ENCODE assay signal across 15 cellular contexts in genomic region chr16:85248269-85248668, GRCh38.
"Had no signal": no experiment of that assay in that cellular context is flagged by ENCODE, and none has a peak within 500 bp of the region (broad histone marks: within the 10 kb centered on the region; RNA-seq: fewer than 3 reads in every experiment).

No MANE protein-coding gene starts in this region.

- H3K27ac Mint-ChIP-seq: activated T-helper 17 cell treated with anti-CD3 and anti-CD28 coated beads, Interleukin-2, amount 50 U/mL, for 72 hours; nephron progenitor cell had no signal

- H3K36me3 Mint-ChIP-seq: immature natural killer cell had no signal

- H3K27ac ChIP-seq: breast epithelium, epithelial cell of prostate, heart left ventricle, parathyroid adenoma, upper lobe of left lung, VCaP had no signal

- H3K9ac ChIP-seq: parathyroid adenoma had no signal

- H2AFZ ChIP-seq: parathyroid adenoma had no signal

- H3K4me3 ChIP-seq: breast epithelium, heart left ventricle, upper lobe of left lung had no signal

- ATAC-seq: activated T-helper 17 cell treated with anti-CD3 and anti-CD28 coated beads, Interleukin-2, amount 50 U/mL, for 72 hours; heart left ventricle; stimulated activated naive CD8-positive, alpha-beta T cell treated with anti-CD3 and anti-CD28 coated beads, Interleukin-15, amount 100 ng/mL, for 72 hours had no signal

- DNase-seq: activated CD4-positive, alpha-beta T cell treated with anti-CD3 and anti-CD28 coated beads, Interleukin-2, amount 50 U/mL, for 48 hours; activated naive CD4-positive, alpha-beta T cell treated with Interleukin-2 at 50 U/mL for 16 hours; anterior cingulate cortex; cerebellar nuclear complex; heart left ventricle; immature natural killer cell; nephron progenitor cell; stimulated activated CD4-positive, alpha-beta T cell treated with anti-CD3 and anti-CD28 coated beads, Interleukin-1b, Interleukin-23, amount 100 ng/mL, for 48 hours; stimulated activated naive CD8-positive, alpha-beta T cell treated with anti-CD3 and anti-CD28 coated beads, Interleukin-15, amount 100 ng/mL, for 72 hours; upper lobe of left lung had no signal

- H3K4me1 ChIP-seq: breast epithelium had no signal

- H3K9me3 ChIP-seq: breast epithelium, heart left ventricle, upper lobe of left lung had no signal

- H3K4me3 Mint-ChIP-seq: activated T-helper 17 cell treated with anti-CD3 and anti-CD28 coated beads, Interleukin-2, amount 50 U/mL, for 72 hours; immature natural killer cell; nephron progenitor cell; stimulated activated naive CD8-positive, alpha-beta T cell treated with anti-CD3 and anti-CD28 coated beads, Interleukin-15, amount 100 ng/mL, for 72 hours had no signal

- H3K36me3 ChIP-seq: breast epithelium, heart left ventricle, upper lobe of left lung had no signal

- H3K9me3 Mint-ChIP-seq: activated T-helper 17 cell treated with anti-CD3 and anti-CD28 coated beads, Interleukin-2, amount 50 U/mL, for 72 hours; immature natural killer cell; nephron progenitor cell; stimulated activated naive CD8-positive, alpha-beta T cell treated with anti-CD3 and anti-CD28 coated beads, Interleukin-15, amount 100 ng/mL, for 72 hours had no signal

- H3K27me3 ChIP-seq: breast epithelium, upper lobe of left lung had no signal
